In the genomic region with DNA sequence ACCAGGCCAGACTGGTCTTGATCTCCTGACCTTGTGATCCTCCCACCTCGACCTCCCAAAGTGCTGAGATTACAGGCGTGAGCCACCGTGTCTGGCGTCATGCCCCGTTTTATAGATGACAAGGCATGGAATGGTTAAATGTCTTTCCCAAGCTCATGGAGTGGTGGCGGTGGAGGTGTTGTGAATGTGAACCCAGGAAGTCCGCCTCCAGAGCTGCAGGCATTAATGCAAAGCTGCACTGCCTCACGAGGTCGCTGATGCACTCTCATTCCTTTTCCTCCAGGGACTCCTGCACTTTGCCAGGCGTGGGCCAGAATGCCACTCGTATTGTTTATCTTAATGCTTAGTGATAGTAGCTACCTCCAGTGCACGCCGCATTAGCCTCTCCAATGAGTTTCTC, we compare ENCODE assay signal across 15 cellular contexts.
DNase-seq lines count a peak whose midpoint lies in the region; ATAC-seq and TF ChIP-seq lines count a peak whose summit lies in the region.
"Had no signal": no experiment of that assay in that cellular context is flagged by ENCODE, and none has a peak within 500 bp of the region (broad histone marks: within the 10 kb centered on the region; RNA-seq: fewer than 3 reads in every experiment).

No MANE protein-coding gene starts in this region.

- DNase-seq in G401 (ENCODE audit: low spot score) (peak; percentile 60), NCI-H2171 treated with DMSO at 0.1 percent for 48 hours (lab: John Stamatoyannopoulos, UW) (peak; percentile 60), left ventricle myocardium superior (peak; percentile 32), neural crest cell (ENCODE audit: low read depth, low spot score) (no peak), psoas muscle (no peak)
- no peak for DNase-seq in stimulated activated CD4-positive, alpha-beta T cell treated with anti-CD3 and anti-CD28 coated beads, Interleukin-2, amount 100 ng/mL, for 24 hours
- DNase-seq: activated CD4-positive, alpha-beta memory T cell treated with anti-CD3 and anti-CD28 coated beads, Interleukin-2, amount 10 ng/mL, durations not matched to agents 7 days and 5 days; GOT3; NCI-H1694; ovary; stimulated activated CD4-positive, alpha-beta T cell treated with anti-CD3 and anti-CD28 coated beads, Interleukin-4, amount 100 ng/mL, for 4 hours; T-helper 2 cell had no signal

- H3K27me3 ChIP-seq in psoas muscle (ENCODE audit: insufficient read depth in 3 of 3, low read length in 2 of 3) = no peaks in the 10 kb centered on the region
- H3K27me3 ChIP-seq: ovary had no signal

- no peaks in the 10 kb centered on the region for H3K4me1 ChIP-seq in psoas muscle

- H3K9me3 ChIP-seq in psoas muscle = no peaks in the 10 kb centered on the region
- H3K9me3 ChIP-seq: ovary had no signal

- H3K4me3 Mint-ChIP-seq in neural crest cell = no peak overlapping the region
- H3K4me3 Mint-ChIP-seq: activated CD4-positive, alpha-beta memory T cell treated with anti-CD3 and anti-CD28 coated beads, Interleukin-2, amount 10 ng/mL, durations not matched to agents 7 days and 5 days; central memory CD8-positive, alpha-beta T cell had no signal

- H3K9me3 Mint-ChIP-seq in neural crest cell = no peaks in the 10 kb centered on the region
- H3K9me3 Mint-ChIP-seq: activated CD4-positive, alpha-beta memory T cell treated with anti-CD3 and anti-CD28 coated beads, Interleukin-2, amount 10 ng/mL, durations not matched to agents 7 days and 5 days; central memory CD8-positive, alpha-beta T cell had no signal

- H3K4me1 Mint-ChIP-seq in neural crest cell = peaks cover 7% of the 10 kb centered on the region
- H3K4me1 Mint-ChIP-seq: activated CD4-positive, alpha-beta memory T cell treated with anti-CD3 and anti-CD28 coated beads, Interleukin-2, amount 10 ng/mL, durations not matched to agents 7 days and 5 days had no signal

- TF ChIP-seq CTCF in neural crest cell (conservative IDR thresholded peaks at IDR 0.05) (peak; percentile 36), psoas muscle (IDR thresholded peaks at IDR 0.05) (no peak)

- no peaks in the 10 kb centered on the region for H3K36me3 Mint-ChIP-seq in neural crest cell (ENCODE audit: low read depth)

- H3K27me3 Mint-ChIP-seq in neural crest cell (ENCODE audit: low read depth) = no peaks in the 10 kb centered on the region
- H3K27me3 Mint-ChIP-seq: activated CD4-positive, alpha-beta memory T cell treated with anti-CD3 and anti-CD28 coated beads, Interleukin-2, amount 10 ng/mL, durations not matched to agents 7 days and 5 days; central memory CD8-positive, alpha-beta T cell had no signal

- WGBS in psoas muscle, 3 donors = 75 to 77% (median 76%) methylated on average over 13 of the region's 13 CpGs

- peak; percentile 50 for ATAC-seq in left ventricle myocardium superior
- ATAC-seq in HG03025 (IDR thresholded peaks at IDR 0.05; ENCODE audit: low FRiP score, unreplicated experiment) = no peak
- no peak for ATAC-seq in GM21515 (IDR thresholded peaks at IDR 0.05; ENCODE audit: unreplicated experiment)
- no peak for ATAC-seq in psoas muscle

- intact Hi-C loops in left ventricle myocardium superior (cut with micrococcal nuclease) = no loop called here
- intact Hi-C loops in psoas muscle (cut with DNase I) = no loop called here

- H3K27ac Mint-ChIP-seq in neural crest cell (ENCODE audit: unreplicated experiment) = no peak overlapping the region
- H3K27ac Mint-ChIP-seq: activated CD4-positive, alpha-beta memory T cell treated with anti-CD3 and anti-CD28 coated beads, Interleukin-2, amount 10 ng/mL, durations not matched to agents 7 days and 5 days had no signal

- in situ Hi-C loops in G401 (cut with HindIII; ENCODE audit: low sequenced_read_pairs) = no loop called here

- no peak overlapping the region for H3K4me3 ChIP-seq in psoas muscle
- H3K4me3 ChIP-seq: ovary had no signal

- H3K36me3 ChIP-seq in psoas muscle (ENCODE audit: insufficient read depth in 1 of 2, low read depth in 1 of 2) = no peaks in the 10 kb centered on the region
- H3K36me3 ChIP-seq: ovary had no signal

- no peak overlapping the region for H3K27ac ChIP-seq in psoas muscle
- H3K27ac ChIP-seq: ovary had no signal

Comparison
In these comparisons a context has a peak if more than half of its experiments do, and no peak if none do; other contexts are left out.
1. DNase-seq: peak in G401 (single experiment), NCI-H2171 treated with DMSO at 0.1 percent for 48 hours (single experiment) and left ventricle myocardium superior (single experiment); none in neural crest cell (single experiment), stimulated activated CD4-positive, alpha-beta T cell treated with anti-CD3 and anti-CD28 coated beads, Interleukin-2, amount 100 ng/mL, for 24 hours (0 of 2) and psoas muscle (0 of 2).